ENCODE assay signal across 11 cellular contexts in genomic region chr3:481680-482079, GRCh38.
DNase-seq lines count a peak whose midpoint lies in the region; ATAC-seq and TF ChIP-seq lines count a peak whose summit lies in the region.
"Had no signal": no experiment of that assay in that cellular context is flagged by ENCODE, and none has a peak within 500 bp of the region (broad histone marks: within the 10 kb centered on the region; RNA-seq: fewer than 3 reads in every experiment).

No MANE protein-coding gene starts in this region.

- H3K4me3 ChIP-seq in DOHH2 (ENCODE audit: low read length) (no peak overlapping the region), ovary (no peak overlapping the region)
- H3K4me3 ChIP-seq: esophagus squamous epithelium had no signal

- no peak for TF ChIP-seq EP300 in ovary (IDR thresholded peaks at IDR 0.05)

- H4K20me1 ChIP-seq in DOHH2 (ENCODE audit: control insufficient read depth, insufficient read depth, low read depth, low read length) = no peaks in the 10 kb centered on the region

- no peak for TF ChIP-seq POLR2A in ovary (IDR thresholded peaks at IDR 0.05)

- 2 to 11% (median 2%) methylated on average over 3 of the region's 3 CpGs for WGBS in ovary, 3 donors

- peak; percentile 38 for DNase-seq in NAMALWA (ENCODE audit: low spot score)
- peak; percentile 19 for DNase-seq in hepatic stellate cell (ENCODE audit: low spot score)
- no peak for DNase-seq in activated gamma-delta T cell (lab: John Stamatoyannopoulos, UW)
- DNase-seq in ecto neural progenitor cell (ENCODE audit: low spot score) = no peak
- DNase-seq in ovary = no peak
- DNase-seq: esophagus squamous epithelium, natural killer cell, Right ventricle myocardium superior had no signal

- intact Hi-C loops in ovary (cut with DNase I) = no loop called here

- no peaks in the 10 kb centered on the region for H3K36me3 ChIP-seq in DOHH2 (ENCODE audit: control insufficient read depth, low read length)
- no peaks in the 10 kb centered on the region for H3K36me3 ChIP-seq in ovary
- H3K36me3 ChIP-seq: esophagus squamous epithelium had no signal

- H3K4me1 ChIP-seq in DOHH2 (ENCODE audit: control insufficient read depth, low read length) = no peaks in the 10 kb centered on the region; the same call in 1 of the 2 replicates
- no peaks in the 10 kb centered on the region for H3K4me1 ChIP-seq in ovary (ENCODE audit: insufficient read depth)
- H3K4me1 ChIP-seq: esophagus squamous epithelium had no signal

- H3K9me3 ChIP-seq in DOHH2 (ENCODE audit: control insufficient read depth, insufficient read depth, low read length) = no peaks in the 10 kb centered on the region
- H3K9me3 ChIP-seq in ovary = no peaks in the 10 kb centered on the region

- no peak overlapping the region for H3K4me2 ChIP-seq in DOHH2 (ENCODE audit: low read length)

- H3K9me2 ChIP-seq in DOHH2 (replicated peaks; ENCODE audit: control insufficient read depth, low read length) = no peaks in the 10 kb centered on the region

- ATAC-seq in GM19351 (IDR thresholded peaks at IDR 0.05; ENCODE audit: unreplicated experiment) = peak; percentile 65
- no peak for ATAC-seq in HG03175 (IDR thresholded peaks at IDR 0.05; ENCODE audit: unreplicated experiment)
- ATAC-seq: natural killer cell had no signal

- no peaks in the 10 kb centered on the region for H3K79me2 ChIP-seq in DOHH2 (ENCODE audit: control insufficient read depth, low read length)

- peak; percentile 15 for TF ChIP-seq CTCF in DOHH2 (IDR thresholded peaks at IDR 0.05; ENCODE audit: low read depth, low read length, poor library complexity, severe bottlenecking)
- TF ChIP-seq CTCF in ovary (IDR thresholded peaks at IDR 0.05) = no peak

- H3K27ac ChIP-seq in DOHH2 (ENCODE audit: low read depth, low read length) = no peak overlapping the region
- no peak overlapping the region for H3K27ac ChIP-seq in ovary
- H3K27ac ChIP-seq: esophagus squamous epithelium had no signal

- H3F3A ChIP-seq in DOHH2 (ENCODE audit: control insufficient read depth, insufficient read depth) = no peaks in the 10 kb centered on the region

- H3K27me3 ChIP-seq in DOHH2 (ENCODE audit: control insufficient read depth, low read length) = no peaks in the 10 kb centered on the region
- no peaks in the 10 kb centered on the region for H3K27me3 ChIP-seq in ovary
- H3K27me3 ChIP-seq: esophagus squamous epithelium had no signal

Comparison
In these comparisons a context has a peak if more than half of its experiments do, and no peak if none do; other contexts are left out.
1. DNase-seq: peak in NAMALWA (single experiment) and hepatic stellate cell (single experiment); none in activated gamma-delta T cell (single experiment), ecto neural progenitor cell (single experiment) and ovary (0 of 5).